Comparison of ENCODE assay signal across 1 cellular context in the genomic region with DNA sequence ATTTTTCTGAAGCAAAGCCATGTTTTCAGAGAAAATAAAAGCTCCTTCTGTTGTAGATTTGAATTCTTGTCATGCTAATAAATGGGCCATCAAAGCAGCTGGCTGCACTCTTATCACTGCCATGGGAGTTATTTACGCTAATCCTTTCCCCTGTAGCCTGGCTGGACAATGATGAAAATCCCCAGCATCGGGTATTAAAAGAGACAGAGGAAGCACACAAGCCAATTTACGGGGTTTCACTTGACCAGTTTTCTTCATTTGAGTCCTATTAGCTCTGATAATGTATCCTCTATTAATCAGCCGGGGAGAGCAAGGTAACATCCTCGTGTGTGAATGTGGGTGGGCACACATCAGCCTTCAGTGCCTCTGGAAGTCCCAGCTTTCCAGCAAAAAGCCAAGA.
TF ChIP-seq lines count a peak whose summit lies in the region.

No MANE protein-coding gene starts in this region.

TF ChIP-seq in H1, 55 proteins besides CTCF, POLR2A, EP300 and RAD21:
- no peak for TF ChIP-seq SIRT6 (IDR thresholded peaks at IDR 0.05; ENCODE audit: low read length)
- no peak for TF ChIP-seq KDM5A (IDR thresholded peaks at IDR 0.05; ENCODE audit: low read length)
- no peak for TF ChIP-seq SP1 (IDR thresholded peaks at IDR 0.05; ENCODE audit: low read depth, low read length)
- TF ChIP-seq EGR1 (IDR thresholded peaks at IDR 0.05; ENCODE audit: borderline replicate concordance, low read depth, low read length) = no peak
- no peak for TF ChIP-seq FOSL1 (IDR thresholded peaks at IDR 0.05; ENCODE audit: insufficient read depth, low read depth, low read length)
- TF ChIP-seq MAFK (IDR thresholded peaks at IDR 0.05; ENCODE audit: low read depth, low read length) = no peak
- TF ChIP-seq, protein P1, sequence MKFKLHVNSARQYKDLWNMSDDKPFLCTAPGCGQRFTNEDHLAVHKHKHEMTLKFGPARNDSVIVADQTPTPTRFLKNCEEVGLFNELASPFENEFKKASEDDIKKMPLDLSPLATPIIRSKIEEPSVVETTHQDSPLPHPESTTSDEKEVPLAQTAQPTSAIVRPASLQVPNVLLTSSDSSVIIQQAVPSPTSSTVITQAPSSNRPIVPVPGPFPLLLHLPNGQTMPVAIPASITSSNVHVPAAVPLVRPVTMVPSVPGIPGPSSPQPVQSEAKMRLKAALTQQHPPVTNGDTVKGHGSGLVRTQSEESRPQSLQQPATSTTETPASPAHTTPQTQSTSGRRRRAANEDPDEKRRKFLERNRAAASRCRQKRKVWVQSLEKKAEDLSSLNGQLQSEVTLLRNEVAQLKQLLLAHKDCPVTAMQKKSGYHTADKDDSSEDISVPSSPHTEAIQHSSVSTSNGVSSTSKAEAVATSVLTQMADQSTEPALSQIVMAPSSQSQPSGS (IDR thresholded peaks at IDR 0.05; ENCODE audit: low read length) = no peak
- no peak for TF ChIP-seq CTBP2 (IDR thresholded peaks at IDR 0.05; ENCODE audit: borderline replicate concordance, insufficient read depth, insufficient read length, low read length)
- no peak for TF ChIP-seq CBX5 (IDR thresholded peaks at IDR 0.05; ENCODE audit: low read depth, low read length)
- TF ChIP-seq SAP30 (IDR thresholded peaks at IDR 0.05; ENCODE audit: insufficient read depth, insufficient replicate concordance, low read length) = no peak
- no peak for TF ChIP-seq RNF2 (IDR thresholded peaks at IDR 0.05; ENCODE audit: borderline replicate concordance, low read depth, low read length, missing control alignments, poor library complexity, severe bottlenecking)
- TF ChIP-seq SIX5 (IDR thresholded peaks at IDR 0.05; ENCODE audit: low read depth, low read length) = no peak
- no peak for TF ChIP-seq ZNF274 (IDR thresholded peaks at IDR 0.05; ENCODE audit: borderline replicate concordance, extremely low read depth, low read length)
- TF ChIP-seq TAF7 (optimal IDR thresholded peaks at IDR 0.05; ENCODE audit: borderline replicate concordance, low read depth, low read length) = no peak
- TF ChIP-seq CHD1 (IDR thresholded peaks at IDR 0.05; ENCODE audit: low read depth, low read length) = no peak
- no peak for TF ChIP-seq TAF1 (IDR thresholded peaks at IDR 0.05; ENCODE audit: low read depth, low read length)
- TF ChIP-seq POU5F1 (IDR thresholded peaks at IDR 0.05; ENCODE audit: low read depth, low read length) = no peak
- TF ChIP-seq JUN (IDR thresholded peaks at IDR 0.05; ENCODE audit: low read depth, low read length) = no peak
- no peak for TF ChIP-seq BRCA1 (IDR thresholded peaks at IDR 0.05; ENCODE audit: low read depth, low read length)
